In genomic region chr19:7853760-7854107, GRCh38 we compare ENCODE assay signal across 1 cellular context.
TF ChIP-seq lines count a peak whose summit lies in the region.

No MANE protein-coding gene starts in this region.

TF ChIP-seq in HepG2, 621 proteins besides CTCF, POLR2A, EP300 and RAD21 (continues in another document):
- TF ChIP-seq ZNF543 (CRISPR knock-in tag; IDR thresholded peaks at IDR 0.05) (0 out of 2 replicates have a peak, but pooled peaks have one; percentile 11), ZFP62 (CRISPR knock-in tag; IDR thresholded peaks at IDR 0.05) (no peak), SKI (IDR thresholded peaks at IDR 0.05; ENCODE audit: partially characterized antibody) (no peak), NR2C2 (CRISPR knock-in tag; IDR thresholded peaks at IDR 0.05; ENCODE audit: borderline replicate concordance) (0 out of 2 replicates have a peak, but pooled peaks have one; percentile 23), TSC22D2 (CRISPR knock-in tag; IDR thresholded peaks at IDR 0.05; ENCODE audit: borderline replicate concordance) (no peak), KLF15 (CRISPR knock-in tag; IDR thresholded peaks at IDR 0.05; ENCODE audit: borderline replicate concordance) (0 out of 2 replicates have a peak, but pooled peaks have one; percentile 1), CAMTA2 (CRISPR knock-in tag; IDR thresholded peaks at IDR 0.05; ENCODE audit: borderline replicate concordance) (0 out of 2 replicates have a peak, but pooled peaks have one; percentile 17), ZNF484 (CRISPR knock-in tag; IDR thresholded peaks at IDR 0.05; ENCODE audit: borderline replicate concordance, low read depth) (no peak), GMEB1 (CRISPR knock-in tag; IDR thresholded peaks at IDR 0.05; ENCODE audit: borderline replicate concordance) (no peak), SMC3 (IDR thresholded peaks at IDR 0.05; ENCODE audit: low read length) (no peak), ZNF18 (CRISPR knock-in tag; IDR thresholded peaks at IDR 0.05; ENCODE audit: insufficient replicate concordance) (peak; percentile 13), DMTF1 (CRISPR knock-in tag; IDR thresholded peaks at IDR 0.05) (peak; percentile 54; the same call in 1 of the 2 replicates), ZNF850 (CRISPR knock-in tag; conservative IDR thresholded peaks at IDR 0.05) (no peak), PATZ1 (CRISPR knock-in tag; IDR thresholded peaks at IDR 0.05) (no peak), ESRRA (CRISPR knock-in tag; IDR thresholded peaks at IDR 0.05; ENCODE audit: low read depth) (0 out of 2 replicates have a peak, but pooled peaks have one; percentile 4), HNF1A (IDR thresholded peaks at IDR 0.05; ENCODE audit: low read depth) (no peak), HNF1A (CRISPR knock-in tag; IDR thresholded peaks at IDR 0.05; ENCODE audit: borderline replicate concordance) (no peak), ZNF17 (CRISPR knock-in tag; IDR thresholded peaks at IDR 0.05) (no peak), ZNF569 (CRISPR knock-in tag; IDR thresholded peaks at IDR 0.05; ENCODE audit: borderline replicate concordance) (no peak), MZF1 (CRISPR knock-in tag; IDR thresholded peaks at IDR 0.05; ENCODE audit: borderline replicate concordance) (0 out of 2 replicates have a peak, but pooled peaks have one; percentile 4), ZNF574 (CRISPR knock-in tag; IDR thresholded peaks at IDR 0.05) (no peak)
- TF ChIP-seq, protein P1, sequence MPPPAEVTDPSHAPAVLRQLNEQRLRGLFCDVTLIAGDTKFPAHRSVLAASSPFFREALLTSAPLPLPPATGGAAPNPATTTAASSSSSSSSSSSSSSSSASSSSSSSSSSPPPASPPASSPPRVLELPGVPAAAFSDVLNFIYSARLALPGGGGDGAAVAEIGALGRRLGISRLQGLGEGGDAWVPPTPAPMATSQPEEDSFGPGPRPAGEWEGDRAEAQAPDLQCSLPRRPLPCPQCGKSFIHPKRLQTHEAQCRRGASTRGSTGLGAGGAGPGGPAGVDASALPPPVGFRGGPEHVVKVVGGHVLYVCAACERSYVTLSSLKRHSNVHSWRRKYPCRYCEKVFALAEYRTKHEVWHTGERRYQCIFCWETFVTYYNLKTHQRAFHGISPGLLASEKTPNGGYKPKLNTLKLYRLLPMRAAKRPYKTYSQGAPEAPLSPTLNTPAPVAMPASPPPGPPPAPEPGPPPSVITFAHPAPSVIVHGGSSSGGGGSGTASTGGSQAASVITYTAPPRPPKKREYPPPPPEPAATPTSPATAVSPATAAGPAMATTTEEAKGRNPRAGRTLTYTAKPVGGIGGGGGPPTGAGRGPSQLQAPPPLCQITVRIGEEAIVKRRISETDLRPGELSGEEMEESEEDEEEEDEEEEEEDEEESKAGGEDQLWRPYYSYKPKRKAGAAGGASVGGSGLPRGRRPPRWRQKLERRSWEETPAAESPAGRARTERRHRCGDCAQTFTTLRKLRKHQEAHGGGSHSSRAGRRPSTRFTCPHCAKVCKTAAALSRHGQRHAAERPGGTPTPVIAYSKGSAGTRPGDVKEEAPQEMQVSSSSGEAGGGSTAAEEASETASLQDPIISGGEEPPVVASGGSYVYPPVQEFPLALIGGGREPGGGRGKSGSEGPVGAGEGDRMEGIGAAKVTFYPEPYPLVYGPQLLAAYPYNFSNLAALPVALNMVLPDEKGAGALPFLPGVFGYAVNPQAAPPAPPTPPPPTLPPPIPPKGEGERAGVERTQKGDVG (CRISPR knock-in tag; IDR thresholded peaks at IDR 0.05; ENCODE audit: borderline replicate concordance) = no peak
- TF ChIP-seq, protein P2, sequence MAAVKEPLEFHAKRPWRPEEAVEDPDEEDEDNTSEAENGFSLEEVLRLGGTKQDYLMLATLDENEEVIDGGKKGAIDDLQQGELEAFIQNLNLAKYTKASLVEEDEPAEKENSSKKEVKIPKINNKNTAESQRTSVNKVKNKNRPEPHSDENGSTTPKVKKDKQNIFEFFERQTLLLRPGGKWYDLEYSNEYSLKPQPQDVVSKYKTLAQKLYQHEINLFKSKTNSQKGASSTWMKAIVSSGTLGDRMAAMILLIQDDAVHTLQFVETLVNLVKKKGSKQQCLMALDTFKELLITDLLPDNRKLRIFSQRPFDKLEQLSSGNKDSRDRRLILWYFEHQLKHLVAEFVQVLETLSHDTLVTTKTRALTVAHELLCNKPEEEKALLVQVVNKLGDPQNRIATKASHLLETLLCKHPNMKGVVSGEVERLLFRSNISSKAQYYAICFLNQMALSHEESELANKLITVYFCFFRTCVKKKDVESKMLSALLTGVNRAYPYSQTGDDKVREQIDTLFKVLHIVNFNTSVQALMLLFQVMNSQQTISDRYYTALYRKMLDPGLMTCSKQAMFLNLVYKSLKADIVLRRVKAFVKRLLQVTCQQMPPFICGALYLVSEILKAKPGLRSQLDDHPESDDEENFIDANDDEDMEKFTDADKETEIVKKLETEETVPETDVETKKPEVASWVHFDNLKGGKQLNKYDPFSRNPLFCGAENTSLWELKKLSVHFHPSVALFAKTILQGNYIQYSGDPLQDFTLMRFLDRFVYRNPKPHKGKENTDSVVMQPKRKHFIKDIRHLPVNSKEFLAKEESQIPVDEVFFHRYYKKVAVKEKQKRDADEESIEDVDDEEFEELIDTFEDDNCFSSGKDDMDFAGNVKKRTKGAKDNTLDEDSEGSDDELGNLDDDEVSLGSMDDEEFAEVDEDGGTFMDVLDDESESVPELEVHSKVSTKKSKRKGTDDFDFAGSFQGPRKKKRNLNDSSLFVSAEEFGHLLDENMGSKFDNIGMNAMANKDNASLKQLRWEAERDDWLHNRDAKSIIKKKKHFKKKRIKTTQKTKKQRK (IDR thresholded peaks at IDR 0.05; ENCODE audit: low read length) = no peak
